ENCODE assay signal across 19 cellular contexts in the genomic region with DNA sequence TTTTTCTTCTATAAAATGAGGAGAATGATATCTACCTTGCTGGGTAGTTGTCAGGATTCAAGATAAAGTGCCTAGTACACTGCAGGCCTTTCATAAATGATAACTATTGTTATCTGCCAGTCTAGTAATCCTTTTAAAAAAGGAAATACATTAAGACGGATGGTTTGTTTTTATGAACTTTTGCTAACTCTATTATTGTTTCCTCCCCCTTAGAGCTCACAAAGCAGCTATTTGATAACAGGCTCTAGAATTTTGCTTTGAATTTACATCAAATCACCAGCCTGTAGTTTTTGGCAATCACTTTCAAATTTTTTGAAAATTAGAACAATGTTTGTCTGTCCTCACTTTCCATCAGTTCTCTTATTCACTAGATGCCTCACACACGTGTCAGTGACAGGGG. TPM values are rescaled to one million over a fixed set of nuclear protein-coding genes. Genes with fewer than 3 reads are reported as not detected.
DNase-seq lines count a peak whose midpoint lies in the region; ATAC-seq and TF ChIP-seq lines count a peak whose summit lies in the region.
"Had no signal": no experiment of that assay in that cellular context is flagged by ENCODE, and none has a peak within 500 bp of the region (broad histone marks: within the 10 kb centered on the region; RNA-seq: fewer than 3 reads in every experiment).

No MANE protein-coding gene starts in this region.

- no peak for DNase-seq in T-helper 1 cell
- DNase-seq in WTC11 (ENCODE audit: low spot score), result no peak
- no peak for DNase-seq in endodermal cell
- no peak for DNase-seq in spleen
- DNase-seq in HuH-7 (ENCODE audit: low spot score), result no peak
- DNase-seq in mesendoderm, result no peak
- no peak for DNase-seq in thyroid gland
- DNase-seq: 8988T, Caco-2, DMS53, MV-4-11, NCI-H1417 treated with DMSO at 0.1 percent for 48 hours, NCI-H2029, NCI-H510A, NCI-H82 had no signal

- no peak overlapping the region for H3K18ac ChIP-seq in mesendoderm (ENCODE audit: low read length)

- no peak overlapping the region for H2AK5ac ChIP-seq in mesendoderm (ENCODE audit: low read length)

- H2BK15ac ChIP-seq in mesendoderm (replicated peaks; ENCODE audit: low read depth), result no peak overlapping the region

- TF ChIP-seq POLR2A in spleen (IDR thresholded peaks at IDR 0.05) (no peak), thyroid gland (IDR thresholded peaks at IDR 0.05) (no peak)

- H3K4me2 ChIP-seq in mesendoderm (ENCODE audit: low read length), result no peak overlapping the region

- H3K27ac ChIP-seq in endodermal cell (ENCODE audit: low read depth, low read length), result no peak overlapping the region
- H3K27ac ChIP-seq in spleen, result peak overlapping the region in 6 of 8 donors; percentile 9 to 75 (median 56)
- no peak overlapping the region for H3K27ac ChIP-seq in mesendoderm (ENCODE audit: low read depth, low read length)
- no peak overlapping the region for H3K27ac ChIP-seq in thyroid gland
- H3K27ac ChIP-seq: BLaER1 treated with 17β-estradiol and CSF1 and Interleukin-3, amounts not matched to agents 10 nM and 100 nM had no signal

- H3K9ac ChIP-seq in endodermal cell (ENCODE audit: extremely low read depth, low read length, poor library complexity, severe bottlenecking) (no peak overlapping the region), mesendoderm (ENCODE audit: low read length) (no peak overlapping the region)
- H3K9ac ChIP-seq: BLaER1 treated with 17β-estradiol and CSF1 and Interleukin-3, amounts not matched to agents 10 nM and 100 nM had no signal

- H2BK5ac ChIP-seq in mesendoderm (ENCODE audit: low read length), result no peak overlapping the region

- H3K4me1 ChIP-seq in endodermal cell (ENCODE audit: control insufficient read depth, insufficient read depth, low read length) (peaks cover 3% of the 10 kb centered on the region), spleen (peaks cover 0 to 23% (median 10%) of the 10 kb centered on the region in 6 donors), mesendoderm (ENCODE audit: control insufficient read depth, low read depth, low read length) (no peaks in the 10 kb centered on the region), thyroid gland (no peaks in the 10 kb centered on the region)
- H3K4me1 ChIP-seq: Caco-2 had no signal

- H3K4me1 Mint-ChIP-seq in T-helper 1 cell treated with Interleukin-12 subunit alpha and Interleukin-12 subunit beta and Interleukin-4 antibody, amounts not matched to agents 30 μg/mL and 1 μg/mL, for 36 hours (ENCODE audit: low read depth), result peaks cover 38% of the 10 kb centered on the region
- peaks cover 24% of the 10 kb centered on the region for H3K4me1 Mint-ChIP-seq in WTC11
- H3K4me1 Mint-ChIP-seq in endodermal cell, result peaks cover 40% of the 10 kb centered on the region

- H3K36me3 ChIP-seq in endodermal cell (ENCODE audit: control insufficient read depth, insufficient read depth, low read length), result peaks cover 24% of the 10 kb centered on the region
- peaks cover 0 to 30% (median 0%) of the 10 kb centered on the region in 6 donors for H3K36me3 ChIP-seq in spleen
- no peaks in the 10 kb centered on the region for H3K36me3 ChIP-seq in mesendoderm (ENCODE audit: control insufficient read depth, insufficient read depth, low read length)
- no peaks in the 10 kb centered on the region for H3K36me3 ChIP-seq in thyroid gland

- no peak overlapping the region for H3K4me3 ChIP-seq in endodermal cell (ENCODE audit: low read length)
- no peak overlapping the region for H3K4me3 ChIP-seq in spleen
- H3K4me3 ChIP-seq in mesendoderm (ENCODE audit: low read length), result no peak overlapping the region
- no peak overlapping the region for H3K4me3 ChIP-seq in thyroid gland (replicated peaks in 1 of 3)
- H3K4me3 ChIP-seq: BLaER1 treated with 17β-estradiol and CSF1 and Interleukin-3, amounts not matched to agents 10 nM and 100 nM had no signal

- intact Hi-C loops in spleen (cut with DNase I; ENCODE audit: low total_unique reads) (no loop called here), thyroid gland (cut with DNase I) (no loop called here)

- no peaks in the 10 kb centered on the region for H3K9me3 ChIP-seq in endodermal cell (ENCODE audit: control insufficient read depth, low read length)
- no peaks in the 10 kb centered on the region for H3K9me3 ChIP-seq in spleen
- no peaks in the 10 kb centered on the region for H3K9me3 ChIP-seq in thyroid gland
- H3K9me3 ChIP-seq: BLaER1 treated with 17β-estradiol and CSF1 and Interleukin-3, amounts not matched to agents 10 nM and 100 nM; Caco-2 had no signal

- H3K79me2 ChIP-seq in mesendoderm (ENCODE audit: control insufficient read depth, insufficient read depth, low read length), result no peaks in the 10 kb centered on the region

- peak overlapping the region; percentile 46 for H3K27ac Mint-ChIP-seq in T-helper 1 cell treated with Interleukin-12 subunit alpha and Interleukin-12 subunit beta and Interleukin-4 antibody, amounts not matched to agents 30 μg/mL and 1 μg/mL, for 36 hours
- H3K27ac Mint-ChIP-seq in WTC11 (0 out of 2 replicates have a peak overlapping the region, but pooled peaks have one; percentile 58), endodermal cell (peak overlapping the region; percentile 68)

- no peak overlapping the region for H4K5ac ChIP-seq in mesendoderm (ENCODE audit: low read length)

- no peak overlapping the region for H3K4me3 Mint-ChIP-seq in T-helper 1 cell treated with Interleukin-12 subunit alpha and Interleukin-12 subunit beta and Interleukin-4 antibody, amounts not matched to agents 30 μg/mL and 1 μg/mL, for 36 hours
- H3K4me3 Mint-ChIP-seq in WTC11 (no peak overlapping the region), endodermal cell (no peak overlapping the region)

- H3K27me3 Mint-ChIP-seq in T-helper 1 cell treated with Interleukin-12 subunit alpha and Interleukin-12 subunit beta and Interleukin-4 antibody, amounts not matched to agents 30 μg/mL and 1 μg/mL, for 36 hours (ENCODE audit: low read depth), result no peaks in the 10 kb centered on the region
- no peaks in the 10 kb centered on the region for H3K27me3 Mint-ChIP-seq in WTC11 (ENCODE audit: low read depth)
- H3K27me3 Mint-ChIP-seq in endodermal cell (ENCODE audit: insufficient read depth), result no peaks in the 10 kb centered on the region

- no peaks in the 10 kb centered on the region for H3K9me3 Mint-ChIP-seq in T-helper 1 cell treated with Interleukin-12 subunit alpha and Interleukin-12 subunit beta and Interleukin-4 antibody, amounts not matched to agents 30 μg/mL and 1 μg/mL, for 36 hours
- H3K9me3 Mint-ChIP-seq in WTC11, result no peaks in the 10 kb centered on the region
- H3K9me3 Mint-ChIP-seq in endodermal cell, result no peaks in the 10 kb centered on the region

- peaks cover 47% of the 10 kb centered on the region for H3K36me3 Mint-ChIP-seq in T-helper 1 cell treated with Interleukin-12 subunit alpha and Interleukin-12 subunit beta and Interleukin-4 antibody, amounts not matched to agents 30 μg/mL and 1 μg/mL, for 36 hours (ENCODE audit: low read depth)
- H3K36me3 Mint-ChIP-seq in WTC11, result peaks cover 24% of the 10 kb centered on the region
- H3K36me3 Mint-ChIP-seq in endodermal cell (ENCODE audit: low read depth), result peaks cover 12% of the 10 kb centered on the region

- no peaks in the 10 kb centered on the region for H3K79me1 ChIP-seq in mesendoderm (ENCODE audit: low read length)

- TF ChIP-seq CTCF in WTC11 (IDR thresholded peaks at IDR 0.05) (no peak), endodermal cell (conservative IDR thresholded peaks at IDR 0.05) (no peak), spleen (IDR thresholded peaks at IDR 0.05 in 8 of 11, conservative IDR thresholded peaks at IDR 0.05 in 3 of 11) (no peak), thyroid gland (IDR thresholded peaks at IDR 0.05) (no peak)

- H2BK120ac ChIP-seq in mesendoderm (ENCODE audit: low read depth, low read length), result no peak overlapping the region

- no peak overlapping the region for H3K56ac ChIP-seq in mesendoderm (ENCODE audit: low read length)

- H3K4ac ChIP-seq in mesendoderm (ENCODE audit: low read depth, low read length), result no peak overlapping the region

- 69 to 86% methylated on average over 1 to 2 of the region's 2 CpGs for WGBS in endodermal cell (ENCODE audit: insufficient coverage in 1 of 2, insufficient read length in 1 of 2), 2 experiments
- 47 to 74% (median 63%) methylated on average over 2 of the region's 2 CpGs for WGBS in spleen, 5 donors
- no CpG with 5 or more reads among the region's 2 CpGs for WGBS in mesendoderm (ENCODE audit: extremely low coverage, insufficient coverage, low lambda C conversion rate)
- WGBS in thyroid gland, 2 donors, result 77 to 90% methylated on average over 2 of the region's 2 CpGs

- POLR2A ChIA-PET in WTC11 (lab: Charles Lee), result no interaction called here

- no peak for ATAC-seq in WTC11
- ATAC-seq: HCT116, Panc1 had no signal

- CTCF ChIA-PET in WTC11 (lab: Charles Lee), result interaction anchor here (1.2 kb wide), 1 partner anchor 200 kb away, joined by 3 read pairs; no protein-coding TSS in a partner anchor

- no peaks in the 10 kb centered on the region for H3K27me3 ChIP-seq in endodermal cell (ENCODE audit: control insufficient read depth, insufficient read depth, low read length, poor library complexity, severe bottlenecking)
- H3K27me3 ChIP-seq in spleen (replicated peaks in 1 of 7), result no peaks in the 10 kb centered on the region
- H3K27me3 ChIP-seq in mesendoderm (ENCODE audit: insufficient read depth, low read length, poor library complexity), result no peaks in the 10 kb centered on the region
- H3K27me3 ChIP-seq in thyroid gland, result no peaks in the 10 kb centered on the region
- H3K27me3 ChIP-seq: BLaER1 treated with 17β-estradiol and CSF1 and Interleukin-3, amounts not matched to agents 10 nM and 100 nM had no signal

- no peak overlapping the region for H3K23ac ChIP-seq in mesendoderm (ENCODE audit: low read length)

- H4K8ac ChIP-seq in mesendoderm (ENCODE audit: low read depth, low read length), result no peak overlapping the region

TF ChIP-seq in WTC11, 78 proteins besides CTCF, POLR2A, EP300 and RAD21 (continues in another document):
- no peak for TF ChIP-seq RORB (CRISPR knock-in tag; IDR thresholded peaks at IDR 0.05)
- no peak for TF ChIP-seq PRRX2 (CRISPR knock-in tag; IDR thresholded peaks at IDR 0.05)
- TF ChIP-seq, protein P1, sequence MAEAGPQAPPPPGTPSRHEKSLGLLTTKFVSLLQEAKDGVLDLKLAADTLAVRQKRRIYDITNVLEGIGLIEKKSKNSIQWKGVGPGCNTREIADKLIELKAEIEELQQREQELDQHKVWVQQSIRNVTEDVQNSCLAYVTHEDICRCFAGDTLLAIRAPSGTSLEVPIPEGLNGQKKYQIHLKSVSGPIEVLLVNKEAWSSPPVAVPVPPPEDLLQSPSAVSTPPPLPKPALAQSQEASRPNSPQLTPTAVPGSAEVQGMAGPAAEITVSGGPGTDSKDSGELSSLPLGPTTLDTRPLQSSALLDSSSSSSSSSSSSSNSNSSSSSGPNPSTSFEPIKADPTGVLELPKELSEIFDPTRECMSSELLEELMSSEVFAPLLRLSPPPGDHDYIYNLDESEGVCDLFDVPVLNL (CRISPR knock-in tag; IDR thresholded peaks at IDR 0.05; ENCODE audit: borderline replicate concordance, low read depth), result no peak

RNA-seq across cellular contexts. Expression of gene BLM, which starts 39.8 kb away (rescaled TPM):
- total RNA-seq in WTC11 (2021) (29.9 to 40.5 TPM (median 34.8 TPM) in 3 replicates), endodermal cell (10 to 100 TPM; 29.6 to 34.9 TPM), spleen (10 to 100 TPM in 1 of 7 donors, 1 to 10 TPM in 6; 6.2 to 12.0 (median 8.0) TPM), thyroid gland (1 to 10 TPM in 3 of 4 donors, under 1 TPM in 1; 0.67 to 1.3 (median 1.2) TPM)
- polyA plus RNA-seq in endodermal cell (2013, experiment 1 of 2), result 22.2 TPM
- 24.7 TPM for polyA plus RNA-seq in endodermal cell (2013, experiment 2 of 2)
- 10 to 100 TPM in 1 of 3 donors, 1 to 10 TPM in 2; 5.8 to 10.5 (median 6.6) TPM for polyA plus RNA-seq in spleen
- 33.2 TPM for polyA plus RNA-seq in mesendoderm (2013, experiment 1 of 2)
- 30.6 TPM for polyA plus RNA-seq in mesendoderm (2013, experiment 2 of 2)

Comparison
In these comparisons a context has a peak if more than half of its experiments do, and no peak if none do; other contexts are left out.
1. H3K27ac ChIP-seq: peak in spleen (6 of 8); none in endodermal cell (single experiment), mesendoderm (single experiment) and thyroid gland (0 of 3).
2. Peak in every context shown above with its lines, with median percentiles within 50 percentile points of each other: H3K27ac Mint-ChIP-seq.